In genomic region chr20:62370807-62371587, GRCh38 we compare ENCODE assay signal across 1 cellular context.
TF ChIP-seq lines count a peak whose summit lies in the region.

No MANE protein-coding gene starts in this region.

TF ChIP-seq in HepG2, 621 proteins besides CTCF, POLR2A, EP300 and RAD21 (continued from another document and continues in another):
- TF ChIP-seq DZIP1 (CRISPR knock-in tag; IDR thresholded peaks at IDR 0.05): peak; percentile 97; the same call in 1 of the 2 replicates
- TF ChIP-seq ZNF282 (IDR thresholded peaks at IDR 0.05; ENCODE audit: partially characterized antibody): no peak
- peak; percentile 71 for TF ChIP-seq ZNF331 (CRISPR knock-in tag; IDR thresholded peaks at IDR 0.05)
- TF ChIP-seq SRF (IDR thresholded peaks at IDR 0.05; ENCODE audit: low read depth, low read length): no peak
- TF ChIP-seq HIVEP1 (CRISPR knock-in tag; IDR thresholded peaks at IDR 0.05): peak; percentile 53
- 0 out of 2 replicates have a peak, but pooled peaks have one; percentile 63 for TF ChIP-seq ZNF607 (CRISPR knock-in tag; IDR thresholded peaks at IDR 0.05; ENCODE audit: borderline replicate concordance)
- no peak for TF ChIP-seq ZNF550 (CRISPR knock-in tag; IDR thresholded peaks at IDR 0.05; ENCODE audit: borderline replicate concordance)
- no peak for TF ChIP-seq GRHL1 (CRISPR knock-in tag; conservative IDR thresholded peaks at IDR 0.05)
- no peak for TF ChIP-seq ZNF530 (CRISPR knock-in tag; IDR thresholded peaks at IDR 0.05; ENCODE audit: low read depth)
- TF ChIP-seq SNAPC4 (CRISPR knock-in tag; IDR thresholded peaks at IDR 0.05): peak; percentile 89
- TF ChIP-seq ATF5 (CRISPR knock-in tag; IDR thresholded peaks at IDR 0.05; ENCODE audit: low read depth): no peak; the same call in 1 of the 2 replicates
- no peak for TF ChIP-seq ZNF407 (CRISPR knock-in tag; IDR thresholded peaks at IDR 0.05; ENCODE audit: not compliant biosample characterization)
- peak; percentile 47; the same call in 1 of the 2 replicates for TF ChIP-seq ZSCAN21 (CRISPR knock-in tag; IDR thresholded peaks at IDR 0.05; ENCODE audit: borderline replicate concordance)
- peak; percentile 53 for TF ChIP-seq ZNF619 (CRISPR knock-in tag; IDR thresholded peaks at IDR 0.05)
- TF ChIP-seq THAP9 (CRISPR knock-in tag; IDR thresholded peaks at IDR 0.05; ENCODE audit: borderline replicate concordance): peak; percentile 66
- peak; percentile 71; the same call in 1 of the 2 replicates for TF ChIP-seq TARDBP (CRISPR knock-in tag; IDR thresholded peaks at IDR 0.05)
- 0 out of 2 replicates have a peak, but pooled peaks have one; percentile 18 for TF ChIP-seq PCBP1 (IDR thresholded peaks at IDR 0.05; ENCODE audit: borderline replicate concordance, low read depth, low read length)
- peak; percentile 52 for TF ChIP-seq BHLHE40 (IDR thresholded peaks at IDR 0.05; ENCODE audit: low read length)
- TF ChIP-seq SMARCE1 (IDR thresholded peaks at IDR 0.05; ENCODE audit: borderline replicate concordance): no peak
- peak; percentile 92 for TF ChIP-seq AKAP8 (CRISPR knock-in tag; IDR thresholded peaks at IDR 0.05)
